ENCODE assay signal across 8 cellular contexts in the genomic region with DNA sequence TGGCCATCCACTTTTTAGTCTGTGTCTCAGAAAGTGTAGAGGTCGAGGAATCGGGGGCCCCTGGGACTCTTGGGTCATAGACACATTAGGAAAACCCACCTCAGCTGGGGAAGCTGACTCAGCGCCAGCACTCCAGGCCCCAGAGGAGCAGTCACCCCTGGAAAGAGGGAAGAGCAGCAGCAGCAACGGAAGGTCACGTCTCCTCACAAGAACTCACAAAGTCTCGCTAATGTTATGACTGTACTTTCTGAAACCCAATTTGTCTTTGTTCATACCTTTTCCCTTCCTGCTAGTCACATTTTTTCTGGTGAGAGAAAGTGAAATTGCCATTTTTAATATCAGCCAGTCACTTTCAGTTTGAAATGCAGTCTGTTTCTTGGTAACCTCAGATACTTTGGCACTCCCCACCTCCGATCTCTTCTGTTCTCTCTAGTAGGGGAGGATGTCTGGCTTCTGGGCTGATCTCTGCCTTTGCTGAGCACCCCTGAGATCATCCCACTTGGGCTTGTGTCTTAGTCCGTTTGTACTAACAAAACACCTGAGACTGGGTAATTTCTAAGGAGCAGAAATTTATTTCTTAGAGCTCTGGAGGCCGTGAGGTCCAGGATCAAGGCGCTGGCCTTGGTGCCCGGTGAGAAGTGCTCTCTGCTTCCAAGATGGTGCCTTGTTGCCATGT. TPM values are rescaled to one million over a fixed set of nuclear protein-coding genes. Genes with fewer than 3 reads are reported as not detected.
DNase-seq lines count a peak whose midpoint lies in the region; ATAC-seq, FAIRE-seq and TF ChIP-seq lines count a peak whose summit lies in the region.

No MANE protein-coding gene starts in this region.

- no peak for TF ChIP-seq EP300 in gastroesophageal sphincter (IDR thresholded peaks at IDR 0.05)

- no peak overlapping the region for H2BK5ac ChIP-seq in H9 (ENCODE audit: insufficient read length, low read length)

- H3K4ac ChIP-seq in H9 (ENCODE audit: low read depth, low read length): no peak overlapping the region

- no peaks in the 10 kb centered on the region for H3K4me1 ChIP-seq in H9 (ENCODE audit: insufficient read depth, low read length)
- peaks cover 0 to 50% of the 10 kb centered on the region in 2 donors for H3K4me1 ChIP-seq in left lung
- no peaks in the 10 kb centered on the region for H3K4me1 ChIP-seq in gastroesophageal sphincter

- H3K27ac ChIP-seq in H9 (ENCODE audit: insufficient read length, low read depth, low read length): no peak overlapping the region
- H3K27ac ChIP-seq in left lung: peak overlapping the region in 1 of 2 donors; percentile 43
- no peak overlapping the region for H3K27ac ChIP-seq in gastroesophageal sphincter

- no peaks in the 10 kb centered on the region for H3K36me3 Mint-ChIP-seq in H9 (ENCODE audit: insufficient read depth in 1 of 3, low read depth in 3 of 3)

- no peaks in the 10 kb centered on the region; the same call in 1 of the 2 replicates for H3K27me3 Mint-ChIP-seq in H9 (ENCODE audit: low read depth)

- H4K8ac ChIP-seq in H9 (replicated peaks; ENCODE audit: insufficient read length, low read depth, low read length): no peak overlapping the region

- no peak for TF ChIP-seq POLR2A in gastroesophageal sphincter (IDR thresholded peaks at IDR 0.05)

- H3K4me3 ChIP-seq in left lung (no peak overlapping the region), gastroesophageal sphincter (no peak overlapping the region)

- no peak overlapping the region for H2BK20ac ChIP-seq in H9 (ENCODE audit: low read depth, low read length, poor library complexity, severe bottlenecking)

- no peaks in the 10 kb centered on the region for H3K79me1 ChIP-seq in H9 (ENCODE audit: insufficient read depth, low read depth, low read length, poor library complexity, severe bottlenecking)

- no peak overlapping the region for H2AK5ac ChIP-seq in H9 (ENCODE audit: insufficient read length, low read length)

- ATAC-seq in left lung (peak; percentile 12), gastroesophageal sphincter (no peak)

- no peaks in the 10 kb centered on the region for H3K36me3 ChIP-seq in left lung
- H3K36me3 ChIP-seq in gastroesophageal sphincter: no peaks in the 10 kb centered on the region

- H4K20me1 ChIP-seq in H9 (ENCODE audit: control insufficient read depth, insufficient read depth, insufficient read length): no peaks in the 10 kb centered on the region

- no peak overlapping the region for H2BK12ac ChIP-seq in H9 (ENCODE audit: insufficient read length, low read depth, low read length)

- no peak overlapping the region for H3K14ac ChIP-seq in H9 (ENCODE audit: insufficient read depth, low read length)

- no peak overlapping the region for H4K91ac ChIP-seq in H9 (ENCODE audit: insufficient read length, low read depth, low read length)

- no peak overlapping the region for H3K4me3 Mint-ChIP-seq in H9

- H3K23ac ChIP-seq in H9 (ENCODE audit: insufficient read length, low read depth, low read length): no peak overlapping the region

- no peak overlapping the region; a peak in 1 of 7 replicates for H3K27ac Mint-ChIP-seq in H9

- H3K56ac ChIP-seq in H9 (ENCODE audit: insufficient read length, low read depth, low read length): peak overlapping the region; percentile 53

- no peak overlapping the region for H4K5ac ChIP-seq in H9 (ENCODE audit: insufficient read length, low read depth, low read length)

- H3K27me3 ChIP-seq in H9 (ENCODE audit: insufficient read depth, low read length) (no peaks in the 10 kb centered on the region), left lung (no peaks in the 10 kb centered on the region), gastroesophageal sphincter (no peaks in the 10 kb centered on the region)

- no peaks in the 10 kb centered on the region for H3K23me2 ChIP-seq in H9 (ENCODE audit: insufficient read length, low read depth, low read length, poor library complexity, severe bottlenecking)

- intact Hi-C loops in left lung (cut with DNase I): no loop called here

- no peaks in the 10 kb centered on the region for H3K9me3 Mint-ChIP-seq in H9

- no peaks in the 10 kb centered on the region for H3K79me2 ChIP-seq in H9 (ENCODE audit: insufficient read depth, low read length)

- WGBS in H9 (ENCODE audit: extremely low coverage, insufficient read length, low lambda C conversion rate): no CpG with 5 or more reads among the region's 11 CpGs
- 47 to 64% methylated on average over 8 to 10 of the region's 11 CpGs for WGBS in gastroesophageal sphincter (ENCODE audit: low coverage in 1 of 2), 2 donors

- FAIRE-seq in GM18507 (lab: Jason Lieb, UNC): peak; percentile 96

- TF ChIP-seq CTCF in H9 (conservative IDR thresholded peaks at IDR 0.05) (no peak), left lung (IDR thresholded peaks at IDR 0.05) (no peak), gastroesophageal sphincter (IDR thresholded peaks at IDR 0.05) (no peak)

- H2BK15ac ChIP-seq in H9 (ENCODE audit: low read depth, low read length): no peak overlapping the region

- H3K4me1 Mint-ChIP-seq in H9: 0 out of 4 replicates have a peak, but pooled peaks cover 0 to 2% of the 10 kb centered on the region in 2 experiments

- H2BK120ac ChIP-seq in H9 (ENCODE audit: low read depth, low read length, poor library complexity, severe bottlenecking): no peak overlapping the region

- DNase-seq in GM18507 (ENCODE audit: extremely low spot score, insufficient read length, low read depth) (peak; percentile 68), H9 (no peak), MV-4-11 (lab: John Stamatoyannopoulos, UW) (peak; percentile 19), left lung (no peak), DMS114 treated with DMSO at 0.1 percent for 48 hours (lab: John Stamatoyannopoulos, UW; ENCODE audit: unreplicated experiment) (no peak), DMS53 treated with DMSO at 0.1 percent for 48 hours (lab: John Stamatoyannopoulos, UW; ENCODE audit: unreplicated experiment) (no peak), DMS153 (lab: John Stamatoyannopoulos, UW) (no peak)

- H3T11ph ChIP-seq in H9 (ENCODE audit: low read length): no peak overlapping the region

- no peak overlapping the region for H3K4me2 ChIP-seq in H9 (ENCODE audit: insufficient read depth, insufficient read length, low read length)

- H3K9ac ChIP-seq in H9 (ENCODE audit: extremely low read depth, insufficient read length, low read length): no peak overlapping the region

- no peak overlapping the region for H2AFZ ChIP-seq in H9 (ENCODE audit: low read length)

- no peaks in the 10 kb centered on the region for H3K9me3 ChIP-seq in H9 (ENCODE audit: control insufficient read depth, low read depth, low read length)
- H3K9me3 ChIP-seq in left lung: no peaks in the 10 kb centered on the region
- H3K9me3 ChIP-seq in gastroesophageal sphincter: no peaks in the 10 kb centered on the region

- H3K18ac ChIP-seq in H9 (ENCODE audit: insufficient read length, low read depth, low read length): no peak overlapping the region

RNA-seq across cellular contexts. Expression of a gene that starts 6.0 kb away (rescaled TPM):
- not detected in 2 replicates for total RNA-seq in H9 (2021)
- total RNA-seq in left lung: 1 to 10 TPM; 2.0 to 6.6 TPM
- 1 to 10 TPM in 3 of 4 donors, under 1 TPM in 1; 0.66 to 3.7 (median 3.1) TPM for total RNA-seq in gastroesophageal sphincter

RNA-seq across cellular contexts. Expression of a gene that starts 47.9 kb away (rescaled TPM):
- total RNA-seq in H9 (2021) (not detected in 2 replicates), left lung (not detected), gastroesophageal sphincter (not detected)

Comparison
In these comparisons a context has a peak if more than half of its experiments do, and no peak if none do; other contexts are left out.
1. DNase-seq: peak in GM18507 (single experiment) and MV-4-11 (single experiment); none in H9 (single experiment), left lung (0 of 2), DMS114 treated with DMSO at 0.1 percent for 48 hours (single experiment), DMS53 treated with DMSO at 0.1 percent for 48 hours (single experiment) and DMS153 (single experiment).